15 cellular contexts compared by ENCODE assay signal in the genomic region with DNA sequence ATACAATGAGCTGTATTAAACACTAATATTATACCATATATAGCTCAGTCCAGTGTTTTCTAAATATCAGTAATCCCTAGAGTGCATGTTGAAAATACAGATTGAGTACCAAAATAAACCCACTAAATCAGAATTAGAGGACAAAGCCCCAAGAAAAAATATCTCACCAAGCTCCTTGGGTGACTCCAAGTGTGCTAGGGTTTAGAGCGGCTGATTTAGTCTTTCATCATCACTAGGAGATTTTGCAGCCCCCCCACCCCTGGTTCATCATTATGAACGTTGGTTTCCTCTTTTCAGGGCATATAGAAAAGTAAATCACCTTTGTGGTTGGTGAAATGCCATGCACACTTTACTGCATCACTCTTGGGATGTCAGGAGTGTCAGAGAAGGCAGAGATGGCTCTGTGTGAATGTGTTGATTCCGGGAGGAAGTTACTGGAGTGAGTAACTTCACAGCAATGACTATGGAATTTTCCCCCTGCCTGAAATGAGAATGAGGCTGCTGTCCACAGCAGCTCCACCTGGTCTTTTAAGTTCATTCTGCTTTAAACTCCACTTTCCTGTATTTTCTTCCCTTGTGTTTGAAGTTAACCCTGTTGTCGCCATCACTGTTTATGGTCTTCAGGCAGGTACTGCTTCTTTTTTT. TPM values are rescaled to one million over a fixed set of nuclear protein-coding genes. Genes with fewer than 3 reads are reported as not detected.
DNase-seq lines count a peak whose midpoint lies in the region; ATAC-seq and TF ChIP-seq lines count a peak whose summit lies in the region.
"Had no signal": no experiment of that assay in that cellular context is flagged by ENCODE, and none has a peak within 500 bp of the region (broad histone marks: within the 10 kb centered on the region; RNA-seq: fewer than 3 reads in every experiment).

No MANE protein-coding gene starts in this region.

- H3K9me2 ChIP-seq in PC-3 (replicated peaks; ENCODE audit: low read length): no peaks in the 10 kb centered on the region

- no peak overlapping the region for H2AFZ ChIP-seq in PC-3 (ENCODE audit: low read length)

- H4K20me1 ChIP-seq in PC-3 (ENCODE audit: low read length): no peaks in the 10 kb centered on the region

- ATAC-seq in PC-3: peak; percentile 91
- ATAC-seq in GM21576 (IDR thresholded peaks at IDR 0.05; ENCODE audit: unreplicated experiment): no peak
- ATAC-seq: activated T-cell treated with anti-CD3 and anti-CD28 coated beads, Interleukin-2, amount 50 U/mL, for 4 hours had no signal

- H3K79me2 ChIP-seq in PC-3 (ENCODE audit: low read length): no peaks in the 10 kb centered on the region

- no peaks in the 10 kb centered on the region for H3K9me3 ChIP-seq in PC-3 (ENCODE audit: low read length)
- H3K9me3 ChIP-seq in MG63: no peaks in the 10 kb centered on the region
- H3K9me3 ChIP-seq: ascending aorta, right atrium auricular region had no signal

- no peak overlapping the region for H3K9ac ChIP-seq in PC-3 (ENCODE audit: low read length)

- TF ChIP-seq CTCF in PC-3 (conservative IDR thresholded peaks at IDR 0.05; ENCODE audit: low read depth, low read length): no peak

- POLR2A ChIA-PET in PC-3 (lab: Charles Lee; ENCODE audit: unreplicated experiment): interaction anchor here (0.6 kb wide), 1 partner anchor 17 kb away, joined by 5 read pairs; no protein-coding TSS in a partner anchor

- BruUV-seq in PC-3 (replicated peaks; lab: Mats Ljungman, UMichigan): no TSS peak

- intact Hi-C loops in PC-3 (cut with micrococcal nuclease): no loop called here

- H3F3A ChIP-seq in PC-3 (ENCODE audit: low read length, unreplicated experiment): no peaks in the 10 kb centered on the region

- peaks cover 8% of the 10 kb centered on the region; the same call in 1 of the 2 replicates for H3K4me1 ChIP-seq in PC-3 (ENCODE audit: insufficient read depth, low read length)
- H3K4me1 ChIP-seq: ascending aorta, right atrium auricular region had no signal

- DNase-seq in EL: peak; percentile 70
- peak; percentile 57 for DNase-seq in PC-3
- DNase-seq in dermis blood vessel endothelial cell: peak; percentile 64
- peak; percentile 75 to 77 for DNase-seq in lung microvascular endothelial cell (ENCODE audit: low read depth in 2 of 2)
- no peak for DNase-seq in KBM-7
- no peak for DNase-seq in OCI-M1 (lab: John Stamatoyannopoulos, UW)
- no peak for DNase-seq in MG63
- DNase-seq: activated CD4-positive, alpha-beta T cell treated with anti-CD3 and anti-CD28 coated beads for 48 hours; activated T-cell treated with anti-CD3 and anti-CD28 coated beads, Interleukin-2, amount 50 U/mL, for 4 hours; CD4-positive, alpha-beta T cell; MM.1S; T-helper 2 cell had no signal

- no peak overlapping the region for H3K4me2 ChIP-seq in PC-3 (ENCODE audit: low read length)

- H3K27me3 ChIP-seq in PC-3 (ENCODE audit: low read length) (no peaks in the 10 kb centered on the region), MG63 (no peaks in the 10 kb centered on the region)
- H3K27me3 ChIP-seq: ascending aorta, right atrium auricular region had no signal

- H3K4me3 ChIP-seq in PC-3 (ENCODE audit: low read length) (no peak overlapping the region), MG63 (no peak overlapping the region)
- H3K4me3 ChIP-seq: ascending aorta, right atrium auricular region had no signal

- in situ Hi-C loops in KBM-7 (cut with MboI; ENCODE audit: low pct_unique_long_range_greater_than_20kb, low sequenced_read_pairs): no loop called here

- H3K36me3 ChIP-seq in PC-3 (ENCODE audit: low read depth, low read length): no peaks in the 10 kb centered on the region
- no peaks in the 10 kb centered on the region for H3K36me3 ChIP-seq in MG63

- no peak overlapping the region for H3K27ac ChIP-seq in PC-3 (ENCODE audit: low read length)
- H3K27ac ChIP-seq: ascending aorta, right atrium auricular region had no signal

- CTCF ChIA-PET in PC-3 (lab: Charles Lee): interaction anchor here (0.6 to 1.1 kb wide), 2 partner anchors 15 to 40 kb away, joined by 3 to 4 read pairs; no protein-coding TSS in a partner anchor

RNA-seq across cellular contexts. Expression of a gene that starts 25.2 kb away (rescaled TPM):
- total RNA-seq in PC-3 (2014; rRNA removed) (11.3 and 14.5 TPM in 2 replicates), dermis blood vessel endothelial cell (22.1 and 31.9 TPM in 2 replicates), lung microvascular endothelial cell (16.8 and 20.8 TPM in 2 replicates)
- total RNA-seq in MG63 (2014; rRNA removed; shearing (Covaris generic); ENCODE audit: low replicate concordance): 13.4 and 15.0 TPM in 2 replicates

RNA-seq across cellular contexts. Expression of a gene that starts 39.3 kb away (rescaled TPM):
- 6.5 and 6.8 TPM in 2 replicates for total RNA-seq in PC-3 (2014; rRNA removed)
- total RNA-seq in dermis blood vessel endothelial cell: 8.3 and 8.8 TPM in 2 replicates
- 4.1 and 6.7 TPM in 2 replicates for total RNA-seq in lung microvascular endothelial cell
- 6.7 and 10.9 TPM in 2 replicates for total RNA-seq in MG63 (2014; rRNA removed; shearing (Covaris generic); ENCODE audit: low replicate concordance)

Comparison
In these comparisons a context has a peak if more than half of its experiments do, and no peak if none do; other contexts are left out.
1. DNase-seq: peak in EL (single experiment), PC-3 (single experiment), dermis blood vessel endothelial cell (single experiment) and lung microvascular endothelial cell (2 of 2); none in KBM-7 (single experiment), OCI-M1 (single experiment) and MG63 (single experiment).